1 cellular context compared by ENCODE assay signal in genomic region chr11:63761870-63762661, GRCh38.
TF ChIP-seq lines count a peak whose summit lies in the region.

No MANE protein-coding gene starts in this region.

TF ChIP-seq in endothelial cell of umbilical vein, 7 proteins besides CTCF, POLR2A, EP300 and RAD21 (continued from another document):
- no peak for TF ChIP-seq JUN (IDR thresholded peaks at IDR 0.05; ENCODE audit: borderline replicate concordance, insufficient read depth, insufficient read length, low read depth)
